Comparison of ENCODE assay signal across 2 cellular contexts in genomic region chr16:16358539-16359240, GRCh38. TPM values are rescaled to one million over a fixed set of nuclear protein-coding genes. Genes with fewer than 3 reads are reported as not detected.
"Had no signal": no experiment of that assay in that cellular context is flagged by ENCODE, and none has a peak within 500 bp of the region (broad histone marks: within the 10 kb centered on the region; RNA-seq: fewer than 3 reads in every experiment).

No MANE protein-coding gene starts in this region.

RNA-seq across cellular contexts. Expression of gene NPIPA7, which starts 20.2 kb away (rescaled TPM):
- total RNA-seq: ascending aorta, dermis blood vessel endothelial cell had no signal
